Comparison of ENCODE assay signal across 1 cellular context in the genomic region with DNA sequence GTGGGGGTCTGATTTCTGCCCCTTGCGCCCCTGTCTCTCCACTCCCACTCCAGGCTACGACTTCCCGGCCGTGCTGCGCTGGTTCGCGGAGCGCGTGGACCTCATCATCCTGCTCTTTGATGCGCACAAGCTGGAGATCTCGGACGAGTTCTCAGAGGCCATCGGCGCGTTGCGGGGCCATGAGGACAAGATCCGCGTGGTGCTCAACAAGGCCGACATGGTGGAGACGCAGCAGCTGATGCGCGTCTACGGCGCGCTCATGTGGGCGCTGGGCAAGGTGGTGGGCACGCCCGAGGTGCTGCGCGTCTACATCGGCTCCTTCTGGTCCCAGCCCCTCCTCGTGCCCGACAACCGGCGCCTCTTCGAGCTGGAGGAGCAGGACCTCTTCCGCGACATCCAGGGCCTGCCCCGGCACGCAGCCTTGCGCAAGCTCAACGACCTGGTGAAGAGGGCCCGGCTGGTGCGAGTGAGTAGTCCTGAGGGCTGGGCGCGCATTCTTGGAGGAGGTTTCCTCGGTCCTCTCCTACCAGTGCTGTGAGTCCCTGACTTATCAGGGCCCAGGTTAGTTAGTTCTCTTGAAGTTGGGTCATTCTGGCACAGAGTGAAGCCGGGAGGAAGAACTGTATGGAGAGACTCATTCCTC.
TF ChIP-seq lines count a peak whose summit lies in the region.

No MANE protein-coding gene starts in this region.

TF ChIP-seq in SK-N-SH treated with all-trans-retinoic acid at 6 μM for 48 hours, 23 proteins besides CTCF, POLR2A, EP300 and RAD21 (continued from another document):
- TF ChIP-seq, protein P1, sequence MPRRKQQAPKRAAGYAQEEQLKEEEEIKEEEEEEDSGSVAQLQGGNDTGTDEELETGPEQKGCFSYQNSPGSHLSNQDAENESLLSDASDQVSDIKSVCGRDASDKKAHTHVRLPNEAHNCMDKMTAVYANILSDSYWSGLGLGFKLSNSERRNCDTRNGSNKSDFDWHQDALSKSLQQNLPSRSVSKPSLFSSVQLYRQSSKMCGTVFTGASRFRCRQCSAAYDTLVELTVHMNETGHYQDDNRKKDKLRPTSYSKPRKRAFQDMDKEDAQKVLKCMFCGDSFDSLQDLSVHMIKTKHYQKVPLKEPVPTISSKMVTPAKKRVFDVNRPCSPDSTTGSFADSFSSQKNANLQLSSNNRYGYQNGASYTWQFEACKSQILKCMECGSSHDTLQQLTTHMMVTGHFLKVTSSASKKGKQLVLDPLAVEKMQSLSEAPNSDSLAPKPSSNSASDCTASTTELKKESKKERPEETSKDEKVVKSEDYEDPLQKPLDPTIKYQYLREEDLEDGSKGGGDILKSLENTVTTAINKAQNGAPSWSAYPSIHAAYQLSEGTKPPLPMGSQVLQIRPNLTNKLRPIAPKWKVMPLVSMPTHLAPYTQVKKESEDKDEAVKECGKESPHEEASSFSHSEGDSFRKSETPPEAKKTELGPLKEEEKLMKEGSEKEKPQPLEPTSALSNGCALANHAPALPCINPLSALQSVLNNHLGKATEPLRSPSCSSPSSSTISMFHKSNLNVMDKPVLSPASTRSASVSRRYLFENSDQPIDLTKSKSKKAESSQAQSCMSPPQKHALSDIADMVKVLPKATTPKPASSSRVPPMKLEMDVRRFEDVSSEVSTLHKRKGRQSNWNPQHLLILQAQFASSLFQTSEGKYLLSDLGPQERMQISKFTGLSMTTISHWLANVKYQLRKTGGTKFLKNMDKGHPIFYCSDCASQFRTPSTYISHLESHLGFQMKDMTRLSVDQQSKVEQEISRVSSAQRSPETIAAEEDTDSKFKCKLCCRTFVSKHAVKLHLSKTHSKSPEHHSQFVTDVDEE (CRISPR knock-in tag; IDR thresholded peaks at IDR 0.05): no peak
- TF ChIP-seq ZFP30 (CRISPR knock-in tag; IDR thresholded peaks at IDR 0.05) (no peak), ARNTL (CRISPR knock-in tag; IDR thresholded peaks at IDR 0.05; ENCODE audit: borderline replicate concordance, low read depth) (no peak), ZC3H10 (CRISPR knock-in tag; IDR thresholded peaks at IDR 0.05) (no peak), ESRRG (CRISPR knock-in tag; IDR thresholded peaks at IDR 0.05) (no peak)
- TF ChIP-seq, protein P2, sequence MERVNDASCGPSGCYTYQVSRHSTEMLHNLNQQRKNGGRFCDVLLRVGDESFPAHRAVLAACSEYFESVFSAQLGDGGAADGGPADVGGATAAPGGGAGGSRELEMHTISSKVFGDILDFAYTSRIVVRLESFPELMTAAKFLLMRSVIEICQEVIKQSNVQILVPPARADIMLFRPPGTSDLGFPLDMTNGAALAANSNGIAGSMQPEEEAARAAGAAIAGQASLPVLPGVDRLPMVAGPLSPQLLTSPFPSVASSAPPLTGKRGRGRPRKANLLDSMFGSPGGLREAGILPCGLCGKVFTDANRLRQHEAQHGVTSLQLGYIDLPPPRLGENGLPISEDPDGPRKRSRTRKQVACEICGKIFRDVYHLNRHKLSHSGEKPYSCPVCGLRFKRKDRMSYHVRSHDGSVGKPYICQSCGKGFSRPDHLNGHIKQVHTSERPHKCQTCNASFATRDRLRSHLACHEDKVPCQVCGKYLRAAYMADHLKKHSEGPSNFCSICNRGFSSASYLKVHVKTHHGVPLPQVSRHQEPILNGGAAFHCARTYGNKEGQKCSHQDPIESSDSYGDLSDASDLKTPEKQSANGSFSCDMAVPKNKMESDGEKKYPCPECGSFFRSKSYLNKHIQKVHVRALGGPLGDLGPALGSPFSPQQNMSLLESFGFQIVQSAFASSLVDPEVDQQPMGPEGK (CRISPR knock-in tag; IDR thresholded peaks at IDR 0.05; ENCODE audit: borderline replicate concordance): no peak
